In genomic region chr1:2214541-2215241, GRCh38 we compare ENCODE assay signal across 10 cellular contexts. TPM values are rescaled to one million over a fixed set of nuclear protein-coding genes. Genes with fewer than 3 reads are reported as not detected.
A peak's percentile ranks its signal among the peaks of the same experiment; 100 is the strongest.
DNase-seq lines count a peak whose midpoint lies in the region; ATAC-seq and TF ChIP-seq lines count a peak whose summit lies in the region.
"Had no signal": no experiment of that assay in that cellular context is flagged by ENCODE, and none has a peak within 500 bp of the region (broad histone marks: within the 10 kb centered on the region; RNA-seq: fewer than 3 reads in every experiment).

No MANE protein-coding gene starts in this region.

- H3K4me3 ChIP-seq in dorsolateral prefrontal cortex (peak overlapping the region in 19 of 59 donors; percentile 26 to 59 (median 49)), liver (ENCODE audit: low read depth in 1 of 3, low read length in 3 of 3) (no peak overlapping the region), gastrocnemius medialis (no peak overlapping the region)

- peaks cover 0 to 12% (median 5%) of the 10 kb centered on the region in 4 donors for H3K4me1 ChIP-seq in liver (ENCODE audit: control insufficient read depth in 4 of 4, insufficient read depth in 4 of 4, low read length in 3 of 4)
- peaks cover 19 to 35% of the 10 kb centered on the region in 2 donors for H3K4me1 ChIP-seq in gastrocnemius medialis

- no peak for TF ChIP-seq RAD21 in liver (IDR thresholded peaks at IDR 0.05)

- intact Hi-C loops in dorsolateral prefrontal cortex (cut with DNase I) = loop anchor here in 1 of 2 donors (10.0 kb wide), 1 partner anchor 370 kb away; the partner anchor contains the start of gene PRXL2B
- intact Hi-C loops in gastrocnemius medialis (cut with DNase I; ENCODE audit: low total_unique reads) = loop anchor here (5.0 kb wide), 1 partner anchor 98 kb away; no protein-coding TSS in a partner anchor

- no peak for TF ChIP-seq CTCF in dorsolateral prefrontal cortex (IDR thresholded peaks at IDR 0.05 in 54 of 56, conservative IDR thresholded peaks at IDR 0.05 in 2 of 56; ENCODE audit: low read depth in 1 of 56, partially characterized antibody in 56 of 56)
- TF ChIP-seq CTCF in liver (IDR thresholded peaks at IDR 0.05; ENCODE audit: low read depth, low read length, missing input control) = no peak
- TF ChIP-seq CTCF in gastrocnemius medialis (IDR thresholded peaks at IDR 0.05 in 4 of 5, conservative IDR thresholded peaks at IDR 0.05 in 1 of 5) = no peak

- no peak overlapping the region for H3K9ac ChIP-seq in liver (ENCODE audit: low read depth in 1 of 2, low read length in 2 of 2)

- no peak for TF ChIP-seq POLR2A in gastrocnemius medialis (IDR thresholded peaks at IDR 0.05)

- H3K36me3 ChIP-seq in liver (ENCODE audit: control insufficient read depth in 4 of 4, insufficient read depth in 3 of 4, low read depth in 1 of 4, low read length in 3 of 4) = peaks cover 0 to 2% (median 0%) of the 10 kb centered on the region in 4 donors
- no peaks in the 10 kb centered on the region for H3K36me3 ChIP-seq in gastrocnemius medialis

- no peak for ATAC-seq in gastrocnemius medialis
- ATAC-seq in GM21825 (IDR thresholded peaks at IDR 0.05; ENCODE audit: unreplicated experiment) = no peak
- ATAC-seq in GM18520 (IDR thresholded peaks at IDR 0.05; ENCODE audit: unreplicated experiment) = no peak
- ATAC-seq: HCT116 had no signal

- H3K27me3 ChIP-seq in dorsolateral prefrontal cortex (no peaks in the 10 kb centered on the region), liver (ENCODE audit: control insufficient read depth in 4 of 4, insufficient read depth in 4 of 4, low read length in 3 of 4) (no peaks in the 10 kb centered on the region), gastrocnemius medialis (no peaks in the 10 kb centered on the region)

- WGBS in liver = 59% methylated on average over 21 of the region's 21 CpGs

- H3K27ac ChIP-seq in dorsolateral prefrontal cortex (peak overlapping the region in 58 of 59 donors; percentile 70 to 99 (median 95)), liver (ENCODE audit: low read depth in 1 of 2, low read length in 2 of 2) (peak overlapping the region; percentile 79 to 81), gastrocnemius medialis (peak overlapping the region; percentile 67 to 91 (median 86))

- DNase-seq in Ammon's horn (ENCODE audit: low spot score) (peak; percentile 57), dorsolateral prefrontal cortex (peak in 2 of 10 donors; percentile 8 to 19), gastrocnemius medialis (peak in 1 of 2 donors; percentile 14), amniotic stem cell (lab: John Stamatoyannopoulos, UW) (no peak)
- DNase-seq in activated effector memory CD4-positive, alpha-beta T cell treated with Interleukin-2 at 50 U/mL for 16 hours = no peak
- DNase-seq: NCI-H1436 had no signal

- H3K9me3 ChIP-seq in liver (ENCODE audit: control insufficient read depth in 4 of 4, low read length in 3 of 4) = no peaks in the 10 kb centered on the region
- H3K9me3 ChIP-seq in gastrocnemius medialis = no peaks in the 10 kb centered on the region

- in situ Hi-C loops in gastrocnemius medialis (cut with MboI; ENCODE audit: low sequenced_read_pairs in 4 of 4) = loop anchor here in 2 of 4 donors (25.0 kb wide), 2 partner anchors 98 to 323 kb away; partner anchors contain the start of genes HES5 (in 1 of the 2) and PANK4 (in 1 of the 2)

TF ChIP-seq in liver, 16 proteins besides CTCF, POLR2A, EP300 and RAD21:
- TF ChIP-seq HNF4A (conservative IDR thresholded peaks at IDR 0.05) (no peak), FOXA1 (IDR thresholded peaks at IDR 0.05) (no peak), MAX (IDR thresholded peaks at IDR 0.05) (no peak), YY1 (IDR thresholded peaks at IDR 0.05) (no peak), SP1 (IDR thresholded peaks at IDR 0.05) (no peak), GABPA (IDR thresholded peaks at IDR 0.05 in 1 of 2, conservative IDR thresholded peaks at IDR 0.05 in 1 of 2) (no peak), JUND (IDR thresholded peaks at IDR 0.05) (no peak), REST (IDR thresholded peaks at IDR 0.05) (no peak), RXRA (IDR thresholded peaks at IDR 0.05) (no peak)
TF ChIP-seq in liver: peak in this region for 0.

RNA-seq across cellular contexts. Expression of gene SKI, which starts 13.4 kb away (rescaled TPM):
- total RNA-seq in dorsolateral prefrontal cortex (100 to 1,000 TPM in 27 of 120 experiments, 10 to 100 TPM in 93; 65.3 to 147 (median 87.5) TPM), liver (10 to 100 TPM; 18.9 to 21.3 TPM), gastrocnemius medialis (10 to 100 TPM in 3 of 4 donors, 1 to 10 TPM in 1; 7.8 to 32.2 (median 22.4) TPM)
- polyA plus RNA-seq in liver = 10 to 100 TPM in 1 of 2 donors, 1 to 10 TPM in 1; 3.2 to 20.1 TPM

RNA-seq across cellular contexts. Expression of gene FAAP20, which starts 20.1 kb away (rescaled TPM):
- total RNA-seq in dorsolateral prefrontal cortex (10 to 100 TPM; 21.8 to 56.4 (median 36.0) TPM), liver (10 to 100 TPM in 1 of 2 donors, 1 to 10 TPM in 1; 5.6 to 11.9 TPM), gastrocnemius medialis (10 to 100 TPM; 12.1 to 26.2 (median 17.3) TPM)
- 10 to 100 TPM; 19.6 to 31.5 TPM for polyA plus RNA-seq in liver
